In genomic region chr1:110312188-110313121, GRCh38 we compare ENCODE assay signal across 8 cellular contexts. TPM values are rescaled to one million over a fixed set of nuclear protein-coding genes. Genes with fewer than 3 reads are reported as not detected.
DNase-seq lines count a peak whose midpoint lies in the region; ATAC-seq and TF ChIP-seq lines count a peak whose summit lies in the region.

No MANE protein-coding gene starts in this region.

- peaks cover 0 to 6% (median 0%) of the 10 kb centered on the region in 4 donors for H3K4me1 ChIP-seq in right lobe of liver

- ATAC-seq in CD4-positive, alpha-beta T cell (ENCODE audit: poor library complexity) = peak; percentile 99
- peak; percentile 98 to 100 (median 99) for ATAC-seq in right lobe of liver
- ATAC-seq in HG02571 (IDR thresholded peaks at IDR 0.05; ENCODE audit: unreplicated experiment) = no peak

- CTCF ChIA-PET in CD4-positive, alpha-beta T cell (lab: Charles Lee) = interaction anchor here (0.5 to 8.5 kb wide), 13 partner anchors 11 to 183 kb away, joined by 3 to 123 read pairs (median 5); partner anchors contain the start of genes KCNC4 and RBM15

- H3K27me3 Mint-ChIP-seq in CD4-positive, alpha-beta T cell = no peaks in the 10 kb centered on the region
- peaks cover 2% of the 10 kb centered on the region for H3K27me3 Mint-ChIP-seq in HFFc6 (ENCODE audit: insufficient read depth)

- POLR2A ChIA-PET in CD4-positive, alpha-beta T cell (lab: Charles Lee) = interaction anchor here (0.6 to 2.6 kb wide), 7 partner anchors 26 to 116 kb away, joined by 3 to 41 read pairs (median 5); partner anchors contain the start of genes KCNC4 and RBM15

- H3K4me1 Mint-ChIP-seq in CD4-positive, alpha-beta T cell (ENCODE audit: low read depth) = no peaks in the 10 kb centered on the region
- H3K4me1 Mint-ChIP-seq in HFFc6 (ENCODE audit: low read depth) = peaks cover 58% of the 10 kb centered on the region

- TF ChIP-seq POLR2A in right lobe of liver (IDR thresholded peaks at IDR 0.05) = no peak

- H3K4me3 Mint-ChIP-seq in CD4-positive, alpha-beta T cell = no peak overlapping the region
- H3K4me3 Mint-ChIP-seq in HFFc6 = no peak overlapping the region

- H3K27ac ChIP-seq in CD4-positive, alpha-beta T cell (ENCODE audit: low read depth, low read length) = no peak overlapping the region
- no peak overlapping the region for H3K27ac ChIP-seq in right lobe of liver

- H3K4me3 ChIP-seq in right lobe of liver = no peak overlapping the region

- TF ChIP-seq CTCF in CD4-positive, alpha-beta T cell (IDR thresholded peaks at IDR 0.05) = peak; percentile 92
- peak; percentile 97 for TF ChIP-seq CTCF in HFFc6 (IDR thresholded peaks at IDR 0.05)
- peak; percentile 94 to 97 (median 95) for TF ChIP-seq CTCF in right lobe of liver (IDR thresholded peaks at IDR 0.05)

- WGBS in right lobe of liver (ENCODE audit: insufficient coverage, low coverage, low lambda C conversion rate, missing lambda C conversion rate) = 44% methylated on average over 12 of the region's 14 CpGs

- DNase-seq in CD4-positive, alpha-beta T cell = peak; percentile 62 to 76 (median 66)
- peak; percentile 78 for DNase-seq in HFFc6
- DNase-seq in NCI-H510A (lab: John Stamatoyannopoulos, UW) = peak; percentile 53
- DNase-seq in activated CD4-positive, alpha-beta T cell treated with anti-CD3 and anti-CD28 coated beads, Interleukin-2, amount 50 U/mL, for 48 hours = peak; percentile 75 to 80
- peak; percentile 65 to 79 for DNase-seq in dermis microvascular lymphatic vessel endothelial cell (ENCODE audit: low read depth in 2 of 2)
- peak; percentile 81 to 84 (median 84) for DNase-seq in right lobe of liver
- peak; percentile 39 to 57 (median 52) for DNase-seq in stimulated activated CD4-positive, alpha-beta T cell treated with anti-CD3 and anti-CD28 coated beads, TNF-alpha, amount 100 ng/mL, for 4 hours (ENCODE audit: low read depth in 3 of 3)

- intact Hi-C loops in CD4-positive, alpha-beta T cell (cut with DNase I, micrococcal nuclease) = loop anchor here (1.0 to 2.0 kb wide), 4 partner anchors 105 to 148 kb away; no protein-coding TSS in a partner anchor
- intact Hi-C loops in right lobe of liver (cut with DNase I) = loop anchor here in 1 of 2 donors (2.0 to 5.0 kb wide), 2 partner anchors 106 to 150 kb away; no protein-coding TSS in a partner anchor

- no peaks in the 10 kb centered on the region for H3K9me3 Mint-ChIP-seq in CD4-positive, alpha-beta T cell
- H3K9me3 Mint-ChIP-seq in HFFc6 = no peaks in the 10 kb centered on the region

- no peaks in the 10 kb centered on the region for H3K36me3 ChIP-seq in right lobe of liver

- H3K36me3 Mint-ChIP-seq in CD4-positive, alpha-beta T cell (ENCODE audit: low read depth) = no peaks in the 10 kb centered on the region
- H3K36me3 Mint-ChIP-seq in HFFc6 (ENCODE audit: low read depth) = no peaks in the 10 kb centered on the region

- no peaks in the 10 kb centered on the region for H3K27me3 ChIP-seq in CD4-positive, alpha-beta T cell (ENCODE audit: control insufficient read depth, insufficient read depth, low read length)
- H3K27me3 ChIP-seq in right lobe of liver = no peaks in the 10 kb centered on the region

- no peak overlapping the region for H3K27ac Mint-ChIP-seq in CD4-positive, alpha-beta T cell
- H3K27ac Mint-ChIP-seq in HFFc6 = no peak overlapping the region

- no peaks in the 10 kb centered on the region for H3K9me3 ChIP-seq in CD4-positive, alpha-beta T cell (ENCODE audit: control insufficient read depth, low read length)
- no peaks in the 10 kb centered on the region for H3K9me3 ChIP-seq in right lobe of liver

RNA-seq across cellular contexts. Expression of gene RBM15, which starts 26.7 kb away (rescaled TPM):
- total RNA-seq in CD4-positive, alpha-beta T cell = 10 to 100 TPM; 49.4 to 49.7 TPM
- total RNA-seq in HFFc6 (2021; fragmentation: NEBNext Ultra II Directional; extraction: Animal tissue kit (Norgen Biotek cat#: 25700)) = 10 to 100 TPM; 16.1 to 18.2 (median 17.3) TPM
- 26.2 and 28.1 TPM in 2 replicates for total RNA-seq in dermis microvascular lymphatic vessel endothelial cell
- total RNA-seq in right lobe of liver = 10 to 100 TPM in 5 of 6 experiments, 1 to 10 TPM in 1; 8.9 to 15.1 (median 12.2) TPM
